ENCODE assay signal across 8 cellular contexts in the genomic region with DNA sequence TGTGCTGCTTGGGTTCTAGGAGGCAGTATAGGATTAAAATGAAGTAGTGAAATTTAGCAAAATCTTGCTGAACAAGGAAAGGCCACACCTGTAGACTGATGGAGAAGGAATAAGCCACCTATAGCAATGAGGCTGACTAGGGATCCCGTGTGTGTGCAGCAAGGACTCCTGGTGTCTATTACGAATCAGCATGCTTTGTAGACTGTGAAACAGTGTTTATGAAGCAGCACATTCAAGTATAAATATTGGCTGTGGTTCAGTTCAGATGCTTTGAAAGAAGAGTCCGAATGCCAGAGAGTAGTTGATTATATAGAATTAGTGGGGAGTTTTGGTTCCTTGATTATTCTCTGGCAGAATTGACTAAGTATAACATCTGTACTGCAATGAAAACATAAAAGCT. TPM values are rescaled to one million over a fixed set of nuclear protein-coding genes. Genes with fewer than 3 reads are reported as not detected.
A peak's percentile ranks its signal among the peaks of the same experiment; 100 is the strongest.
DNase-seq lines count a peak whose midpoint lies in the region; ATAC-seq and TF ChIP-seq lines count a peak whose summit lies in the region.

No MANE protein-coding gene starts in this region.

- TF ChIP-seq POLR2A in HCT116 (IDR thresholded peaks at IDR 0.05; ENCODE audit: borderline replicate concordance, extremely low read depth, insufficient read depth, insufficient read length), result no peak

- H4K20me1 ChIP-seq in HCT116 (ENCODE audit: insufficient read depth), result no peaks in the 10 kb centered on the region

- POLR2A ChIA-PET in HCT116 (lab: Charles Lee), result no interaction called here

- H3K27ac ChIP-seq in HCT116 (ENCODE audit: low read depth, low read length) (no peak overlapping the region; the same call in 1 of the 2 replicates), skeletal muscle tissue (ENCODE audit: low read depth, low read length) (peak overlapping the region; percentile 94), SJCRH30 (no peak overlapping the region)

- H3K36me3 ChIP-seq in HCT116 (ENCODE audit: control insufficient read depth in 1 of 2, insufficient read depth in 2 of 2, low read length in 2 of 2), result no peaks in the 10 kb centered on the region
- H3K36me3 ChIP-seq in skeletal muscle tissue (ENCODE audit: control insufficient read depth in 3 of 3, insufficient read depth in 3 of 3, low read length in 3 of 3), result no peaks in the 10 kb centered on the region
- no peaks in the 10 kb centered on the region for H3K36me3 ChIP-seq in SJCRH30

- no peaks in the 10 kb centered on the region for H3K9me2 ChIP-seq in HCT116 (ENCODE audit: insufficient read depth)

- H3K9me3 Mint-ChIP-seq in activated T-helper 2 cell treated with anti-CD3 and anti-CD28 coated beads, Interferon-gamma antibody, Interleukin-2, Interleukin-4, amounts not matched to agents 10 μg/mL and 5 μg/mL and 100 μg/mL, durations not matched to agents 14 hours and 24 hours and 36 hours, result no peaks in the 10 kb centered on the region
- H3K9me3 Mint-ChIP-seq in glutamatergic neuron (ENCODE audit: unreplicated experiment), result peaks cover 5% of the 10 kb centered on the region

- H3K4me2 ChIP-seq in HCT116 (ENCODE audit: low read length), result peak overlapping the region; percentile 83

- ATAC-seq in HCT116 (no peak), HG03439 (IDR thresholded peaks at IDR 0.05; ENCODE audit: unreplicated experiment) (no peak), HG03175 (IDR thresholded peaks at IDR 0.05; ENCODE audit: unreplicated experiment) (no peak), sciatic nerve (no peak)

- H3K4me1 ChIP-seq in HCT116 (ENCODE audit: control insufficient read depth in 1 of 2, insufficient read depth in 2 of 2, low read length in 2 of 2), result peaks cover 35 to 49% of the 10 kb centered on the region in 2 experiments
- H3K4me1 ChIP-seq in skeletal muscle tissue (ENCODE audit: control insufficient read depth in 3 of 3, insufficient read depth in 3 of 3, low read length in 3 of 3), result peaks cover 21 to 46% (median 26%) of the 10 kb centered on the region in 3 donors
- peaks cover 14% of the 10 kb centered on the region for H3K4me1 ChIP-seq in SJCRH30

- no peaks in the 10 kb centered on the region for H3K9me3 ChIP-seq in HCT116 (ENCODE audit: control insufficient read depth in 1 of 2, insufficient read depth in 1 of 2, low read depth in 1 of 2, low read length in 2 of 2)
- H3K9me3 ChIP-seq in skeletal muscle tissue (ENCODE audit: control insufficient read depth in 3 of 3, low read length in 3 of 3), result no peaks in the 10 kb centered on the region
- H3K9me3 ChIP-seq in SJCRH30 (replicated peaks), result no peaks in the 10 kb centered on the region

- no peak for TF ChIP-seq RAD21 in HCT116 (IDR thresholded peaks at IDR 0.05; ENCODE audit: low read depth)

- H3K4me3 Mint-ChIP-seq in activated T-helper 2 cell treated with anti-CD3 and anti-CD28 coated beads, Interferon-gamma antibody, Interleukin-2, Interleukin-4, amounts not matched to agents 10 μg/mL and 5 μg/mL and 100 μg/mL, durations not matched to agents 14 hours and 24 hours and 36 hours (ENCODE audit: low read depth), result peak overlapping the region; percentile 88
- H3K4me3 Mint-ChIP-seq in glutamatergic neuron (ENCODE audit: unreplicated experiment), result peak overlapping the region; percentile 96

- H3K27me3 Mint-ChIP-seq in activated T-helper 2 cell treated with anti-CD3 and anti-CD28 coated beads, Interferon-gamma antibody, Interleukin-2, Interleukin-4, amounts not matched to agents 10 μg/mL and 5 μg/mL and 100 μg/mL, durations not matched to agents 14 hours and 24 hours and 36 hours (ENCODE audit: low read depth), result no peaks in the 10 kb centered on the region
- H3K27me3 Mint-ChIP-seq in glutamatergic neuron (ENCODE audit: unreplicated experiment), result no peaks in the 10 kb centered on the region

- intact Hi-C loops in HCT116 (cut with micrococcal nuclease) (loop anchor here (5.0 kb wide), 1 partner anchor 42 kb away; a partner anchor contains a TSS), sciatic nerve (cut with DNase I) (no loop called here)
- intact Hi-C loops in activated T-helper 2 cell treated with anti-CD3 and anti-CD28 coated beads, Interferon-gamma antibody, Interleukin-2, Interleukin-4, amounts not matched to agents 10 μg/mL and 5 μg/mL and 100 μg/mL, durations not matched to agents 14 hours and 24 hours and 36 hours (cut with micrococcal nuclease), result loop anchor here (1.0 to 5.0 kb wide), 4 partner anchors 15 to 231 kb away; a partner anchor contains a TSS

- BruUV-seq in HCT116 (replicated peaks; lab: Mats Ljungman, UMichigan), result no TSS peak

- no peak overlapping the region for H2AFZ ChIP-seq in HCT116 (ENCODE audit: low read depth, low read length, poor library complexity, severe bottlenecking)

- H3K27me3 ChIP-seq in HCT116 (ENCODE audit: insufficient read depth, low read length) (no peaks in the 10 kb centered on the region), skeletal muscle tissue (ENCODE audit: control insufficient read depth in 3 of 3, insufficient read depth in 3 of 3, low read length in 3 of 3) (no peaks in the 10 kb centered on the region), SJCRH30 (no peaks in the 10 kb centered on the region)

- RAD21 ChIA-PET in HCT116 (lab: Charles Lee; ENCODE audit: low non-redundant PET in 1 of 2, low total read pairs in 2 of 2, uncharacterized antibody in 2 of 2, unreplicated experiment in 2 of 2), result no interaction called here

- peaks cover 5% of the 10 kb centered on the region for H3K36me3 Mint-ChIP-seq in activated T-helper 2 cell treated with anti-CD3 and anti-CD28 coated beads, Interferon-gamma antibody, Interleukin-2, Interleukin-4, amounts not matched to agents 10 μg/mL and 5 μg/mL and 100 μg/mL, durations not matched to agents 14 hours and 24 hours and 36 hours (ENCODE audit: low read depth)
- H3K36me3 Mint-ChIP-seq in glutamatergic neuron (ENCODE audit: unreplicated experiment), result no peaks in the 10 kb centered on the region

- TF ChIP-seq CTCF in HCT116 (IDR thresholded peaks at IDR 0.05 in 2 of 3, conservative IDR thresholded peaks at IDR 0.05 in 1 of 3; ENCODE audit: borderline replicate concordance in 1 of 3, insufficient read depth in 1 of 3, low read depth in 2 of 3, low read length in 2 of 3) (no peak), glutamatergic neuron (IDR thresholded peaks at IDR 0.05; ENCODE audit: partially characterized antibody, unreplicated experiment) (no peak)

- DNase-seq in HCT116 (ENCODE audit: low read depth, low spot score) (no peak), glutamatergic neuron (no peak), SJCRH30 (no peak), sciatic nerve (ENCODE audit: low spot score) (no peak)
- no peak for DNase-seq in activated T-helper 2 cell treated with anti-CD3 and anti-CD28 coated beads, Interferon-gamma antibody, Interleukin-2, Interleukin-4, amounts not matched to agents 10 μg/mL and 5 μg/mL and 100 μg/mL, durations not matched to agents 14 hours and 24 hours and 36 hours (ENCODE audit: low spot score)

- H3K4me1 Mint-ChIP-seq in activated T-helper 2 cell treated with anti-CD3 and anti-CD28 coated beads, Interferon-gamma antibody, Interleukin-2, Interleukin-4, amounts not matched to agents 10 μg/mL and 5 μg/mL and 100 μg/mL, durations not matched to agents 14 hours and 24 hours and 36 hours (ENCODE audit: low read depth), result peaks cover 35% of the 10 kb centered on the region
- H3K4me1 Mint-ChIP-seq in glutamatergic neuron (ENCODE audit: low read depth, unreplicated experiment), result no peaks in the 10 kb centered on the region

- H3K79me2 ChIP-seq in HCT116 (ENCODE audit: insufficient read depth, low read length), result peaks cover 53% of the 10 kb centered on the region

- CTCF ChIA-PET in HCT116 (lab: Charles Lee), result no interaction called here

- H3K4me3 ChIP-seq in HCT116 (replicated peaks in 1 of 2; ENCODE audit: low read depth in 1 of 2, low read length in 2 of 2) (peak overlapping the region; percentile 74 to 85), skeletal muscle tissue (ENCODE audit: low read length in 3 of 3) (peak overlapping the region; percentile 68 to 94 (median 76)), SJCRH30 (no peak overlapping the region)

- no peak overlapping the region for H3K27ac Mint-ChIP-seq in activated T-helper 2 cell treated with anti-CD3 and anti-CD28 coated beads, Interferon-gamma antibody, Interleukin-2, Interleukin-4, amounts not matched to agents 10 μg/mL and 5 μg/mL and 100 μg/mL, durations not matched to agents 14 hours and 24 hours and 36 hours
- H3K27ac Mint-ChIP-seq in glutamatergic neuron (ENCODE audit: unreplicated experiment), result no peak overlapping the region

- H3K9ac ChIP-seq in HCT116 (ENCODE audit: low read length) (peak overlapping the region; percentile 88), skeletal muscle tissue (ENCODE audit: low read depth in 1 of 3, low read length in 3 of 3) (peak overlapping the region in 2 of 3 donors; percentile 83 to 99)

TF ChIP-seq in HCT116, 20 proteins besides CTCF, POLR2A, EP300 and RAD21 (continues in another document):
- TF ChIP-seq SRF (IDR thresholded peaks at IDR 0.05; ENCODE audit: low read depth) (no peak), ELF1 (IDR thresholded peaks at IDR 0.05; ENCODE audit: borderline replicate concordance, low read depth) (no peak)

RNA-seq across cellular contexts. Expression of a gene that starts 41.8 kb away (rescaled TPM):
- 142 TPM for total RNA-seq in HCT116 (2021; ENCODE audit: unreplicated experiment)
- polyA plus RNA-seq in HCT116 (2012), result 65.3 and 82.7 TPM in 2 replicates
- 110 TPM in 2 replicates for total RNA-seq in activated T-helper 2 cell treated with anti-CD3 and anti-CD28 coated beads, Interferon-gamma antibody, Interleukin-2, Interleukin-4, amounts not matched to agents 10 μg/mL and 5 μg/mL and 100 μg/mL, durations not matched to agents 14 hours and 24 hours and 36 hours
- 19.4 TPM for total RNA-seq in glutamatergic neuron (ENCODE audit: unreplicated experiment)
- total RNA-seq in skeletal muscle tissue, result 87.2 TPM
- 56.6 and 61.0 TPM in 2 replicates for total RNA-seq in SJCRH30 (2014; rRNA removed; shearing (Covaris generic))
- total RNA-seq in sciatic nerve, result 295 TPM
